Comparison of ENCODE assay signal across 9 cellular contexts in genomic region chr10:104300736-104301292, GRCh38. TPM values are rescaled to one million over a fixed set of nuclear protein-coding genes. Genes with fewer than 3 reads are reported as not detected.
DNase-seq lines count a peak whose midpoint lies in the region; ATAC-seq, FAIRE-seq and TF ChIP-seq lines count a peak whose summit lies in the region.
"Had no signal": no experiment of that assay in that cellular context is flagged by ENCODE, and none has a peak within 500 bp of the region (broad histone marks: within the 10 kb centered on the region; RNA-seq: fewer than 3 reads in every experiment).

No MANE protein-coding gene starts in this region.

- peak overlapping the region; percentile 100 for H3K27ac ChIP-seq in brain microvascular endothelial cell
- peak overlapping the region; percentile 93 to 97 for H3K27ac ChIP-seq in kidney (ENCODE audit: low read depth in 2 of 2, low read length in 2 of 2)
- H3K27ac ChIP-seq in skin epidermis = peak overlapping the region in 18 of 21 experiments; percentile 21 to 85 (median 66)
- H3K27ac ChIP-seq: SK-N-MC had no signal

- TF ChIP-seq CTCF in HFFc6 (IDR thresholded peaks at IDR 0.05) (peak; percentile 38; the same call in 1 of the 2 replicates), brain microvascular endothelial cell (IDR thresholded peaks at IDR 0.05; ENCODE audit: low read depth, low read length, missing control alignments) (peak; percentile 20), kidney (IDR thresholded peaks at IDR 0.05; ENCODE audit: borderline replicate concordance, extremely low read depth, insufficient read depth) (no peak)

- H3K4me1 ChIP-seq in kidney (ENCODE audit: control insufficient read depth in 1 of 2, insufficient read depth in 1 of 2, low read depth in 1 of 2, low read length in 2 of 2) = peaks cover 8 to 18% of the 10 kb centered on the region in 2 donors

- peaks cover 33% of the 10 kb centered on the region for H3K36me3 Mint-ChIP-seq in HFFc6 (ENCODE audit: low read depth)

- no peaks in the 10 kb centered on the region; the same call in 1 of the 2 replicates for H3K27me3 Mint-ChIP-seq in HFFc6 (ENCODE audit: insufficient read depth)

- no peaks in the 10 kb centered on the region for H3K9me3 ChIP-seq in kidney (ENCODE audit: control insufficient read depth in 1 of 2, low read length in 2 of 2)

- intact Hi-C loops in kidney (cut with DNase I) = no loop called here

- H3K27ac Mint-ChIP-seq in HFFc6 = peak overlapping the region; percentile 98

- in situ Hi-C loops in brain microvascular endothelial cell (cut with HindIII; ENCODE audit: low pct_ligation_motif_present, low sequenced_read_pairs) = no loop called here

- H3K4me3 Mint-ChIP-seq in HFFc6 = peak overlapping the region; percentile 86

- peaks cover 25% of the 10 kb centered on the region for H3K9me3 Mint-ChIP-seq in HFFc6

- peak overlapping the region in 1 of 2 donors; percentile 60 for H3K9ac ChIP-seq in kidney (ENCODE audit: low read length in 2 of 2)

- DNase-seq in HFFc6 = peak; percentile 99
- peak; percentile 88 to 94 for DNase-seq in NCI-H524 (lab: John Stamatoyannopoulos, UW)
- DNase-seq in brain microvascular endothelial cell = peak; percentile 97
- DNase-seq in kidney = no peak
- no peak for DNase-seq in activated effector memory CD4-positive, alpha-beta T cell treated with anti-CD3 and anti-CD28 coated beads, Interleukin-2, amount 50 U/mL, for 16 hours

- FAIRE-seq in kidney (lab: Jason Lieb, UNC) = no peak

- peaks cover 78% of the 10 kb centered on the region for H3K4me1 Mint-ChIP-seq in HFFc6 (ENCODE audit: low read depth)

- H3K27me3 ChIP-seq in brain microvascular endothelial cell (replicated peaks) = no peaks in the 10 kb centered on the region

- ATAC-seq in HG02588 (IDR thresholded peaks at IDR 0.05; ENCODE audit: unreplicated experiment) = no peak
- no peak for ATAC-seq in GM21447 (IDR thresholded peaks at IDR 0.05; ENCODE audit: unreplicated experiment)

- H3K36me3 ChIP-seq in brain microvascular endothelial cell (replicated peaks) (no peaks in the 10 kb centered on the region), kidney (ENCODE audit: control insufficient read depth in 1 of 2, insufficient read depth in 2 of 2, low read length in 2 of 2) (no peaks in the 10 kb centered on the region)

- H3K4me3 ChIP-seq in brain microvascular endothelial cell (ENCODE audit: low read depth, low read length) (peak overlapping the region; percentile 35), kidney (ENCODE audit: low read length in 2 of 2) (no peak overlapping the region), skin epidermis (no peak overlapping the region)
- H3K4me3 ChIP-seq: SK-N-MC had no signal

RNA-seq across cellular contexts. Expression of gene GSTO2, which starts 31.8 kb away (rescaled TPM):
- 10 to 100 TPM in 4 of 6 experiments, 1 to 10 TPM in 2; 2.5 to 15.0 (median 12.3) TPM for total RNA-seq in HFFc6 (2021; fragmentation: NEBNext Ultra II Directional; extraction: Animal tissue kit (Norgen Biotek cat#: 25700))
- total RNA-seq in kidney = 22.3 TPM
- 56.7 TPM for polyA plus RNA-seq in kidney (ENCODE audit: insufficient read depth, low read depth, low replicate concordance)

RNA-seq across cellular contexts. Expression of gene ITPRIP, which starts 37.5 kb away (rescaled TPM):
- 10 to 100 TPM; 23.9 to 34.7 (median 29.7) TPM for total RNA-seq in HFFc6 (2021; fragmentation: NEBNext Ultra II Directional; extraction: Animal tissue kit (Norgen Biotek cat#: 25700))
- 21.6 TPM for total RNA-seq in kidney
- 9.0 TPM for polyA plus RNA-seq in kidney (ENCODE audit: insufficient read depth, low read depth, low replicate concordance)

RNA-seq across cellular contexts. Expression of gene GSTO1, which starts 46.1 kb away (rescaled TPM):
- 100 to 1,000 TPM; 213 to 242 (median 224) TPM for total RNA-seq in HFFc6 (2021; fragmentation: NEBNext Ultra II Directional; extraction: Animal tissue kit (Norgen Biotek cat#: 25700))
- 83.7 TPM for total RNA-seq in kidney
- 263 TPM for polyA plus RNA-seq in kidney (ENCODE audit: insufficient read depth, low read depth, low replicate concordance)

RNA-seq across cellular contexts. Expression of gene CFAP58, which starts 52.8 kb away (rescaled TPM):
- total RNA-seq in HFFc6 (2021; fragmentation: NEBNext Ultra II Directional; extraction: Animal tissue kit (Norgen Biotek cat#: 25700)) = 1 to 10 TPM in 1 of 6 experiments, under 1 TPM in 5; 0.35 to 1.1 (median 0.41) TPM
- 0.35 TPM for total RNA-seq in kidney
- 0.19 TPM for polyA plus RNA-seq in kidney (ENCODE audit: insufficient read depth, low read depth, low replicate concordance)

Comparison
In these comparisons a context has a peak if more than half of its experiments do, and no peak if none do; other contexts are left out.
1. DNase-seq: peak in HFFc6 (single experiment), NCI-H524 (2 of 2) and brain microvascular endothelial cell (single experiment); none in kidney (single experiment) and activated effector memory CD4-positive, alpha-beta T cell treated with anti-CD3 and anti-CD28 coated beads, Interleukin-2, amount 50 U/mL, for 16 hours (single experiment).
2. Peak in every context shown above with its lines, with median percentiles within 50 percentile points of each other: H3K27ac ChIP-seq.